10 cellular contexts compared by ENCODE assay signal in genomic region chr3:64267774-64268604, GRCh38. TPM values are rescaled to one million over a fixed set of nuclear protein-coding genes. Genes with fewer than 3 reads are reported as not detected.
DNase-seq lines count a peak whose midpoint lies in the region; ATAC-seq and TF ChIP-seq lines count a peak whose summit lies in the region.
"Had no signal": no experiment of that assay in that cellular context is flagged by ENCODE, and none has a peak within 500 bp of the region (broad histone marks: within the 10 kb centered on the region; RNA-seq: fewer than 3 reads in every experiment).

No MANE protein-coding gene starts in this region.

- no peak overlapping the region for H3K27ac Mint-ChIP-seq in activated T-cell treated with anti-CD3 and anti-CD28 coated beads, Interleukin-2, amount 50 U/mL, for 72 hours
- H3K27ac Mint-ChIP-seq: B cell had no signal

- DNase-seq in NCI-H2171 treated with DMSO at 0.1 percent for 48 hours (lab: John Stamatoyannopoulos, UW): peak; percentile 2
- no peak for DNase-seq in NCI-H2171 (lab: John Stamatoyannopoulos, UW)
- peak; percentile 41 for DNase-seq in fibroblast of the conjunctiva (ENCODE audit: low read depth)
- peak; percentile 78 to 86 for DNase-seq in uterus
- DNase-seq in activated T-cell treated with anti-CD3 and anti-CD28 coated beads, Interleukin-2, amount 50 U/mL, for 72 hours: no peak
- DNase-seq: KBM-7 had no signal

- peaks cover 2% of the 10 kb centered on the region in 2 donors for H3K9me3 Mint-ChIP-seq in activated T-cell treated with anti-CD3 and anti-CD28 coated beads, Interleukin-2, amount 50 U/mL, for 72 hours

- TF ChIP-seq POLR2A in uterus (IDR thresholded peaks at IDR 0.05): peak; percentile 49 to 86

- H3K36me3 ChIP-seq in mucosa of rectum (ENCODE audit: control insufficient read depth in 2 of 2, insufficient read depth in 2 of 2, low read length in 2 of 2) (no peaks in the 10 kb centered on the region), uterus (no peaks in the 10 kb centered on the region)

- H3K4me3 ChIP-seq in mucosa of rectum (ENCODE audit: low read length in 2 of 2) (peak overlapping the region; percentile 53 to 68), uterus (peak overlapping the region; percentile 60 to 71)

- no peak overlapping the region for H3K4me3 Mint-ChIP-seq in activated T-cell treated with anti-CD3 and anti-CD28 coated beads, Interleukin-2, amount 50 U/mL, for 72 hours
- H3K4me3 Mint-ChIP-seq: B cell had no signal

- H3K4me1 ChIP-seq in mucosa of rectum (ENCODE audit: control insufficient read depth in 2 of 2, insufficient read depth in 2 of 2, low read length in 2 of 2) (no peaks in the 10 kb centered on the region), uterus (peaks cover 0 to 12% of the 10 kb centered on the region in 2 donors)

- peak in 1 of 4 experiments; percentile 11 for TF ChIP-seq CTCF in uterus (IDR thresholded peaks at IDR 0.05)

- H3K36me3 Mint-ChIP-seq in activated T-cell treated with anti-CD3 and anti-CD28 coated beads, Interleukin-2, amount 50 U/mL, for 72 hours (ENCODE audit: insufficient read depth in 2 of 2): no peaks in the 10 kb centered on the region

- peaks cover 63% of the 10 kb centered on the region for H3K27me3 Mint-ChIP-seq in activated T-cell treated with anti-CD3 and anti-CD28 coated beads, Interleukin-2, amount 50 U/mL, for 72 hours (ENCODE audit: low read depth)

- H3K9me3 ChIP-seq in mucosa of rectum (ENCODE audit: control insufficient read depth in 2 of 2, low read length in 2 of 2) (no peaks in the 10 kb centered on the region), uterus (no peaks in the 10 kb centered on the region)

- peak overlapping the region; percentile 68 to 75 for H3K27ac ChIP-seq in mucosa of rectum (ENCODE audit: low read depth in 2 of 2, low read length in 2 of 2)
- H3K27ac ChIP-seq in uterus: peak overlapping the region; percentile 93 to 94

- ATAC-seq in activated T-cell treated with anti-CD3 and anti-CD28 coated beads, Interleukin-2, amount 50 U/mL, for 72 hours (replicated peaks in 1 of 2): no peak
- no peak for ATAC-seq in HG03139 (IDR thresholded peaks at IDR 0.05; ENCODE audit: unreplicated experiment)
- ATAC-seq in GM21447 (IDR thresholded peaks at IDR 0.05; ENCODE audit: unreplicated experiment): no peak

- intact Hi-C loops in uterus (cut with DNase I; ENCODE audit: low total_unique reads): no loop called here

- H3K27me3 ChIP-seq in mucosa of rectum (ENCODE audit: control insufficient read depth in 2 of 2, insufficient read depth in 2 of 2, low read length in 2 of 2) (no peaks in the 10 kb centered on the region), uterus (no peaks in the 10 kb centered on the region)

- no peaks in the 10 kb centered on the region for H3K4me1 Mint-ChIP-seq in activated T-cell treated with anti-CD3 and anti-CD28 coated beads, Interleukin-2, amount 50 U/mL, for 72 hours (ENCODE audit: low read depth)
- H3K4me1 Mint-ChIP-seq: B cell had no signal

- H3K9ac ChIP-seq in mucosa of rectum (ENCODE audit: low read depth in 1 of 2, low read length in 2 of 2): peak overlapping the region; percentile 41 to 43

RNA-seq across cellular contexts. Expression of gene PRICKLE2, which starts 42.7 kb away (rescaled TPM):
- total RNA-seq in uterus: 10 to 100 TPM; 26.2 to 87.3 (median 47.9) TPM
- under 1 TPM; 0.09 to 0.17 TPM for total RNA-seq in activated T-cell treated with anti-CD3 and anti-CD28 coated beads, Interleukin-2, amount 50 U/mL, for 72 hours

Comparison
In these comparisons a context has a peak if more than half of its experiments do, and no peak if none do; other contexts are left out.
1. DNase-seq: peak in NCI-H2171 treated with DMSO at 0.1 percent for 48 hours (single experiment), fibroblast of the conjunctiva (single experiment) and uterus (2 of 2); none in NCI-H2171 (single experiment) and activated T-cell treated with anti-CD3 and anti-CD28 coated beads, Interleukin-2, amount 50 U/mL, for 72 hours (0 of 2).
2. RNA of gene PRICKLE2, which starts 42.7 kb away (total RNA-seq): 26.2 to 87.3 TPM in uterus; 0.09 to 0.17 TPM in activated T-cell treated with anti-CD3 and anti-CD28 coated beads, Interleukin-2, amount 50 U/mL, for 72 hours; every median in the first group is over 10 times any median in the second.